Comparison of ENCODE assay signal across 20 cellular contexts in the genomic region with DNA sequence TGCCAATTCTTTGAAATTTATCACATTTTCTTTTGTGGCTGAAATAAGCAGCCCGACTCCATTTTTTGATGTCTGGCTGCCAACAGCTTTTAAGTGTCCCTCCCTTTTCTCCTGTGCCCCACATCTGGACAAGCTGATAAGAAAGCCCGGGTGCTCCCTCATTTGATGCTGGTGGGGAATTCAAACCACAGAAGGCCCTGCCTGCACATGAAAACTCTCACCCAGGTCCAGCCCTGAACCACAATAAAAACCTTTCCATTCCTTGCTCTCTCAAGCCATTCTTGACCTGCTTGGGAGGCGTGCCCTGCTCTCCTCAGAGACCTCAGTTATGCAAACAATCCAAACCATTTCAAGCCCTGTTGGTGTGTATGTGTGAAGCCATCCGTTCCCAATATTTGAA.
A peak's percentile ranks its signal among the peaks of the same experiment; 100 is the strongest.
DNase-seq lines count a peak whose midpoint lies in the region; ATAC-seq and TF ChIP-seq lines count a peak whose summit lies in the region.
"Had no signal": no experiment of that assay in that cellular context is flagged by ENCODE, and none has a peak within 500 bp of the region (broad histone marks: within the 10 kb centered on the region; RNA-seq: fewer than 3 reads in every experiment).

No MANE protein-coding gene starts in this region.

- H3K79me2 ChIP-seq in osteoblast (ENCODE audit: insufficient read depth, low read length): no peaks in the 10 kb centered on the region

- ATAC-seq in GM19023 (IDR thresholded peaks at IDR 0.05; ENCODE audit: unreplicated experiment) (no peak), GM18867 (IDR thresholded peaks at IDR 0.05; ENCODE audit: unreplicated experiment) (no peak)
- ATAC-seq: CD8-positive, alpha-beta T cell had no signal

- TF ChIP-seq CTCF in AG10803 (conservative IDR thresholded peaks at IDR 0.05; ENCODE audit: low read length) (no peak), chondrocyte (IDR thresholded peaks at IDR 0.05) (no peak), osteoblast (IDR thresholded peaks at IDR 0.05; ENCODE audit: extremely low read depth, low read depth, low read length) (no peak)

- H2AFZ ChIP-seq in osteoblast (ENCODE audit: low read length): no peak overlapping the region
- H2AFZ ChIP-seq: PC-9 had no signal

- no peak overlapping the region for H3K4me2 ChIP-seq in osteoblast (ENCODE audit: insufficient read depth, low read length)
- H3K4me2 ChIP-seq: BLaER1, PC-9 had no signal

- H3K9me3 Mint-ChIP-seq in chondrocyte (ENCODE audit: low read depth): peaks cover 30% of the 10 kb centered on the region

- H3K36me3 ChIP-seq in osteoblast (ENCODE audit: insufficient read depth, low read length): no peaks in the 10 kb centered on the region
- H3K36me3 ChIP-seq: HAP-1 had no signal

- H3K4me1 ChIP-seq in osteoblast (ENCODE audit: insufficient read depth, low read length): no peaks in the 10 kb centered on the region
- H3K4me1 ChIP-seq: HAP-1 had no signal

- DNase-seq in AG10803 (ENCODE audit: low read depth) (peak; percentile 6), UCSD-AML1 (lab: John Stamatoyannopoulos, UW; ENCODE audit: unreplicated experiment) (peak; percentile 29), chondrocyte (ENCODE audit: low spot score) (peak; percentile 2), osteoblast (ENCODE audit: insufficient read length, low spot score, missing footprints) (peak; percentile 68), NCI-H2107 (lab: John Stamatoyannopoulos, UW) (no peak), dermis blood vessel endothelial cell (no peak)
- DNase-seq: 8988T, DMS79 treated with DMSO at 0.1 percent for 48 hours, MV-4-11, NCI-H1436, NCI-H2029, NCI-H2171 treated with DMSO at 0.1 percent for 48 hours, NCI-H82, PC-9 had no signal

- no peaks in the 10 kb centered on the region for H4K20me1 ChIP-seq in osteoblast (ENCODE audit: insufficient read depth, low read length)
- H4K20me1 ChIP-seq: BLaER1 had no signal

- H3K4me1 Mint-ChIP-seq in chondrocyte (ENCODE audit: low read depth): no peaks in the 10 kb centered on the region

- H3K36me3 Mint-ChIP-seq in chondrocyte (ENCODE audit: low read depth): peaks cover 12% of the 10 kb centered on the region

- H3K4me3 ChIP-seq in AG10803 (ENCODE audit: low read length): no peak overlapping the region
- H3K4me3 ChIP-seq in osteoblast (ENCODE audit: insufficient read depth, low read length): no peak overlapping the region
- H3K4me3 ChIP-seq: BLaER1, HAP-1, PC-9 had no signal

- no peak overlapping the region for H3K27ac ChIP-seq in osteoblast (ENCODE audit: low read depth, low read length)
- H3K27ac ChIP-seq: BLaER1, PC-9 had no signal

- H3K27me3 Mint-ChIP-seq in chondrocyte (ENCODE audit: low read depth): peaks cover 17% of the 10 kb centered on the region

- peaks cover 3% of the 10 kb centered on the region for H3K27me3 ChIP-seq in osteoblast (ENCODE audit: insufficient read depth, low read length)
- H3K27me3 ChIP-seq: BLaER1 had no signal

- no peak overlapping the region for H3K4me3 Mint-ChIP-seq in chondrocyte (ENCODE audit: unreplicated experiment)
- H3K4me3 Mint-ChIP-seq: CD8-positive, alpha-beta T cell; IgD-negative memory B cell had no signal

- no peak overlapping the region for H3K27ac Mint-ChIP-seq in chondrocyte (ENCODE audit: unreplicated experiment)
- H3K27ac Mint-ChIP-seq: CD8-positive, alpha-beta T cell had no signal

- H3K9me3 ChIP-seq in osteoblast (ENCODE audit: low read depth, low read length): peaks cover 8% of the 10 kb centered on the region

Comparison
In these comparisons a context has a peak if more than half of its experiments do, and no peak if none do; other contexts are left out.
1. DNase-seq: peak in AG10803 (single experiment), UCSD-AML1 (single experiment), chondrocyte (single experiment) and osteoblast (single experiment); none in NCI-H2107 (single experiment) and dermis blood vessel endothelial cell (single experiment).